ENCODE assay signal across 34 cellular contexts in the genomic region with DNA sequence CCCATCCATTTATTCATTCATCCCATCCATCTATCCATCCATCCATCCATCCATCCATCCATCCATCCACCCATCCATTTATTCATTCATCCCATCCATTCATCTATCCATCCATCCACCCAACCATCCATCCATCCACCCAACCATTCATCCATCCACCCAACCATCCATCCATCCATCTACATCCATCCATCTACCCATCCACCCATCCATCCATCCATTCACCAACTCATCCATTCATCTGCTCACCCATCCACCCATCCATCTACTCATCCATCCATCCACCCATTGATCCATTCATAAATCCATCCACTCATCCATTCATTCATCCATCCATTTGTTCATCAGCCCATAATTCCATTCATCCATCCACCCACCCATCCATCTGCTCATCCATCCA.
"Had no signal": no experiment of that assay in that cellular context is flagged by ENCODE, and none has a peak within 500 bp of the region (broad histone marks: within the 10 kb centered on the region; RNA-seq: fewer than 3 reads in every experiment).

No MANE protein-coding gene starts in this region.

- H3K4me3 ChIP-seq: cardiac muscle cell, coronary artery, dorsolateral prefrontal cortex, esophagus muscularis mucosa, gastrocnemius medialis, heart left ventricle had no signal

- H3K4me1 Mint-ChIP-seq: activated CD8-positive, alpha-beta memory T cell treated with anti-CD3 and anti-CD28 coated beads, Interleukin-2, amount 10 ng/mL, durations not matched to agents 7 days and 5 days; endodermal cell had no signal

- ATAC-seq: activated CD4-positive, alpha-beta T cell treated with anti-CD3 and anti-CD28 coated beads for 36 hours; activated CD8-positive, alpha-beta memory T cell treated with anti-CD3 and anti-CD28 coated beads, Interleukin-2, amount 10 ng/mL, durations not matched to agents 7 days and 5 days; activated CD8-positive, alpha-beta T cell treated with anti-CD3 and anti-CD28 coated beads, Interleukin-2, amount 10 ng/mL, durations not matched to agents 7 days and 5 days; activated T-helper 17 cell treated with anti-CD3 and anti-CD28 coated beads, Interleukin-2, amount 50 U/mL, for 72 hours; foreskin keratinocyte; gastrocnemius medialis; heart left ventricle had no signal

- H3K9me3 ChIP-seq: gastrocnemius medialis had no signal

- H3K27ac ChIP-seq: cardiac muscle cell, coronary artery, dorsolateral prefrontal cortex, esophagus muscularis mucosa, foreskin keratinocyte, gastrocnemius medialis, heart left ventricle had no signal

- H3K4me1 ChIP-seq: esophagus muscularis mucosa, foreskin keratinocyte, gastrocnemius medialis, heart left ventricle had no signal

- H3K27me3 Mint-ChIP-seq: activated CD4-positive, alpha-beta memory T cell treated with anti-CD3 and anti-CD28 coated beads for 36 hours; activated CD4-positive, alpha-beta T cell treated with anti-CD3 and anti-CD28 coated beads for 36 hours; activated CD4-positive, alpha-beta T cell treated with anti-CD3 and anti-CD28 coated beads, Interleukin-2, amount 10 ng/mL, durations not matched to agents 24 days and 14 days; activated naive CD8-positive, alpha-beta T cell; activated T-helper 17 cell treated with anti-CD3 and anti-CD28 coated beads, Interleukin-2, amount 50 U/mL, for 72 hours had no signal

- H3K36me3 ChIP-seq: cardiac muscle cell, gastrocnemius medialis, heart left ventricle had no signal

- H3K27me3 ChIP-seq: cardiac muscle cell, dorsolateral prefrontal cortex, esophagus muscularis mucosa, gastrocnemius medialis, heart left ventricle had no signal

- H3K4me3 Mint-ChIP-seq: activated CD4-positive, alpha-beta memory T cell treated with anti-CD3 and anti-CD28 coated beads for 36 hours; activated CD4-positive, alpha-beta T cell treated with anti-CD3 and anti-CD28 coated beads for 36 hours; activated CD4-positive, alpha-beta T cell treated with anti-CD3 and anti-CD28 coated beads, Interleukin-2, amount 10 ng/mL, durations not matched to agents 24 days and 14 days; activated CD8-positive, alpha-beta memory T cell treated with anti-CD3 and anti-CD28 coated beads, Interleukin-2, amount 10 ng/mL, durations not matched to agents 7 days and 5 days; activated CD8-positive, alpha-beta T cell treated with anti-CD3 and anti-CD28 coated beads, Interleukin-2, amount 10 ng/mL, durations not matched to agents 7 days and 5 days; activated naive CD8-positive, alpha-beta T cell; activated T-helper 17 cell treated with anti-CD3 and anti-CD28 coated beads, Interleukin-2, amount 50 U/mL, for 72 hours; dendritic cell treated with granulocyte-macrophage colony-stimulating factor and Interleukin-4, amounts not matched to agents 40 ng/mL and 50 ng/mL, for 4 days; endodermal cell had no signal

- H3K27ac Mint-ChIP-seq: activated CD4-positive, alpha-beta memory T cell treated with anti-CD3 and anti-CD28 coated beads for 36 hours; activated CD4-positive, alpha-beta T cell treated with anti-CD3 and anti-CD28 coated beads for 36 hours; activated CD4-positive, alpha-beta T cell treated with anti-CD3 and anti-CD28 coated beads, Interleukin-2, amount 10 ng/mL, durations not matched to agents 24 days and 14 days; activated CD8-positive, alpha-beta memory T cell treated with anti-CD3 and anti-CD28 coated beads, Interleukin-2, amount 10 ng/mL, durations not matched to agents 7 days and 5 days; activated CD8-positive, alpha-beta T cell treated with anti-CD3 and anti-CD28 coated beads, Interleukin-2, amount 10 ng/mL, durations not matched to agents 7 days and 5 days; activated naive CD8-positive, alpha-beta T cell; activated T-helper 17 cell treated with anti-CD3 and anti-CD28 coated beads, Interleukin-2, amount 50 U/mL, for 72 hours; dendritic cell treated with granulocyte-macrophage colony-stimulating factor and Interleukin-4, amounts not matched to agents 40 ng/mL and 50 ng/mL, for 4 days; endodermal cell had no signal

- DNase-seq: activated CD4-positive, alpha-beta memory T cell treated with anti-CD3 and anti-CD28 coated beads for 36 hours; activated CD4-positive, alpha-beta T cell treated with anti-CD3 and anti-CD28 coated beads for 36 hours; activated CD4-positive, alpha-beta T cell treated with anti-CD3 and anti-CD28 coated beads, Interleukin-2, amount 10 ng/mL, durations not matched to agents 24 days and 14 days; activated CD4-positive, CD25-positive, alpha-beta regulatory T cell; activated CD4-positive, CD25-positive, alpha-beta regulatory T cell treated with anti-CD3 and anti-CD28 coated beads, Interleukin-2, amount 50 U/mL, for 72 hours; activated CD8-positive, alpha-beta memory T cell treated with anti-CD3 and anti-CD28 coated beads, Interleukin-2, amount 10 ng/mL, durations not matched to agents 7 days and 5 days; activated CD8-positive, alpha-beta memory T cell treated with anti-CD3 and anti-CD28 coated beads, Interleukin-2, amount 50 U/mL, for 4 hours; activated CD8-positive, alpha-beta T cell treated with anti-CD3 and anti-CD28 coated beads, Interleukin-2, amount 10 ng/mL, durations not matched to agents 7 days and 5 days; activated effector memory CD4-positive, alpha-beta T cell treated with Interleukin-2 at 50 U/mL for 16 hours; activated gamma-delta T cell treated with Interleukin-2 at 50 U/mL for 16 hours; activated naive CD4-positive, alpha-beta T cell treated with anti-CD3 and anti-CD28 coated beads, Interleukin-2, amount 50 U/mL, for 16 hours; activated naive CD4-positive, alpha-beta T cell treated with Interleukin-2 at 50 U/mL for 16 hours; activated T-cell treated with anti-CD3 and anti-CD28 coated beads, Interleukin-2, amount 50 U/mL, for 1 hour; amniotic stem cell; anterior cingulate cortex; central memory CD4-positive, alpha-beta T cell; cerebellar nuclear complex; dorsolateral prefrontal cortex; effector memory CD4-positive, alpha-beta T cell; endodermal cell; erythroblast; foreskin keratinocyte; gastrocnemius medialis; glutamatergic neuron; heart left ventricle; hypothalamus; T-helper 2 cell had no signal

- FAIRE-seq: astrocyte had no signal
